In genomic region chr6:166959906-166960608, GRCh38 we compare ENCODE assay signal across 1 cellular context.
TF ChIP-seq lines count a peak whose summit lies in the region.

No MANE protein-coding gene starts in this region.

TF ChIP-seq in H1, 55 proteins besides CTCF, POLR2A, EP300 and RAD21 (continued from another document):
- no peak for TF ChIP-seq GTF2F1 (IDR thresholded peaks at IDR 0.05; ENCODE audit: borderline replicate concordance, low read depth, low read length)
- TF ChIP-seq CBX5 (IDR thresholded peaks at IDR 0.05; ENCODE audit: low read depth, low read length) = no peak
- no peak for TF ChIP-seq TBP (IDR thresholded peaks at IDR 0.05; ENCODE audit: low read depth, low read length)
- TF ChIP-seq KDM1A (IDR thresholded peaks at IDR 0.05; ENCODE audit: borderline replicate concordance, low read length) = no peak
- TF ChIP-seq HDAC6 (IDR thresholded peaks at IDR 0.05; ENCODE audit: low read depth, low read length) = no peak
- no peak for TF ChIP-seq BCL11A (IDR thresholded peaks at IDR 0.05; ENCODE audit: low read depth in 2 of 2, low read length in 2 of 2)
- no peak for TF ChIP-seq CEBPB (IDR thresholded peaks at IDR 0.05; ENCODE audit: low read depth, low read length)
- TF ChIP-seq ATF3 (IDR thresholded peaks at IDR 0.05; ENCODE audit: insufficient read depth, low read depth, low read length) = no peak
- no peak for TF ChIP-seq TAF7 (optimal IDR thresholded peaks at IDR 0.05; ENCODE audit: borderline replicate concordance, low read depth, low read length)
- TF ChIP-seq TAF1 (IDR thresholded peaks at IDR 0.05; ENCODE audit: low read depth, low read length) = no peak
